In the genomic region with DNA sequence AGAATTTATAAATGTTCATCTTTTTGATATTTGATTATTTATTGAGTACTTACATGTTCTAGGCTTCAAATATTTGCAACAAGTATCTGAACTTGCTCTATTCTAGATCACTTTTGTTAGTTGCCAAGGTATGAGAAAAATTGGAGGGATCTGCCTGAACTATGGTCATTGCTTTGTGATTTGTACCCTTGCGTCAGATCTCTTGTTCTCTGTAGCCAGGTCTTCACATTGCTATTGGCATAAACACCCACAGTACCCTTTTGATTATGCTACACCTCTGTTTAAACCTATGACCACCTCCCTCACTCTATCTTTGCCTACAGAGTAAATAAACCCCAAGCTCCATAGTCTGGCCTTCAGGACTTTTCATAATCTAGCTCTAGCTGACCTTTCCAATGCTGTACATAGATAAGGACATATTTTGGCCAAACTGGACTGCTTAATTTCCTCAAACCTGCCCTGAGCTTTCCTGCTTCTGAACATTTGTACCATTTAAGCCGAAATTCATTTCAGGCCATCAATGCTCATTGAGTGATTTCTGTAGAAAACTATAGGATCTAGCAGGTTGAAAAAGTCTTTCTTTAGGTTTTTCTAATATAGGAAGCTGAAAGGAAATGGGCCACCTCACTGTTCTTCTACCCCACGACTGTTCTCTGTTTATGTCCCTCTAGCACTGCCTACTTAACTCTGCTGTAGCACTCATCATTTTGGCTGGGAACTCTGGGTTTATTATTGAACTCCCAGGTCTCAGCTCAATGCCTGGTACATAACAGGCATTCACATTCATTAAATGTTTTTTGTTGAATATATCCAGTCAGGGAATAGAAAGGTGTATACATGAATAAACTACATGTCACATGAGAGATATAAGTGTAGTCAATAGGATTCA, we compare ENCODE assay signal across 16 cellular contexts.
"Had no signal": no experiment of that assay in that cellular context is flagged by ENCODE, and none has a peak within 500 bp of the region (broad histone marks: within the 10 kb centered on the region; RNA-seq: fewer than 3 reads in every experiment).

No MANE protein-coding gene starts in this region.

- H3K9me3 ChIP-seq: suprapubic skin, tibial artery, upper lobe of left lung, vagina had no signal

- H3K4me3 Mint-ChIP-seq: endodermal cell; naive thymus-derived CD4-positive, alpha-beta T cell; nephron progenitor cell; stimulated activated effector memory CD8-positive, alpha-beta T cell treated with anti-CD3 and anti-CD28 coated beads, Interleukin-12 subunit alpha, Interleukin-12 subunit beta, amount 100 ng/mL, for 72 hours had no signal

- H3K27ac ChIP-seq: coronary artery, suprapubic skin, tibial artery, upper lobe of left lung, vagina had no signal

- H3K4me3 ChIP-seq: coronary artery, suprapubic skin, tibial artery, upper lobe of left lung, vagina had no signal

- H3K9me3 Mint-ChIP-seq: naive thymus-derived CD4-positive, alpha-beta T cell; nephron progenitor cell; stimulated activated effector memory CD8-positive, alpha-beta T cell treated with anti-CD3 and anti-CD28 coated beads, Interleukin-12 subunit alpha, Interleukin-12 subunit beta, amount 100 ng/mL, for 72 hours had no signal

- H3K27me3 ChIP-seq: suprapubic skin, tibial artery, upper lobe of left lung, vagina had no signal

- ATAC-seq: naive thymus-derived CD4-positive, alpha-beta T cell; stimulated activated effector memory CD8-positive, alpha-beta T cell treated with anti-CD3 and anti-CD28 coated beads, Interleukin-12 subunit alpha, Interleukin-12 subunit beta, amount 100 ng/mL, for 72 hours; stimulated activated naive CD8-positive, alpha-beta T cell treated with anti-CD3 and anti-CD28 coated beads, Interleukin-15, Interleukin-2, amounts not matched to agents 100 U/mL and 50 U/mL, for 24 hours had no signal

- DNase-seq: effector CD4-positive, alpha-beta T cell; endodermal cell; foreskin melanocyte; islet precursor cell; naive thymus-derived CD4-positive, alpha-beta T cell; nephron progenitor cell; posterior cingulate gyrus; stimulated activated CD4-positive, alpha-beta T cell treated with anti-CD3 and anti-CD28 coated beads, Interleukin-4, amount 100 ng/mL, for 1 hour; stimulated activated CD8-positive, alpha-beta memory T cell treated with anti-CD3 and anti-CD28 coated beads, Interleukin-4, amount 100 ng/mL, for 48 hours; stimulated activated naive CD8-positive, alpha-beta T cell treated with anti-CD3 and anti-CD28 coated beads, Interleukin-15, Interleukin-2, amounts not matched to agents 100 U/mL and 50 U/mL, for 24 hours; tibial artery; upper lobe of left lung had no signal

- H3K27me3 Mint-ChIP-seq: naive thymus-derived CD4-positive, alpha-beta T cell had no signal

- H3K27ac Mint-ChIP-seq: endodermal cell; naive thymus-derived CD4-positive, alpha-beta T cell; nephron progenitor cell; stimulated activated effector memory CD8-positive, alpha-beta T cell treated with anti-CD3 and anti-CD28 coated beads, Interleukin-12 subunit alpha, Interleukin-12 subunit beta, amount 100 ng/mL, for 72 hours had no signal

- H3K4me1 Mint-ChIP-seq: endodermal cell; naive thymus-derived CD4-positive, alpha-beta T cell; nephron progenitor cell; stimulated activated effector memory CD8-positive, alpha-beta T cell treated with anti-CD3 and anti-CD28 coated beads, Interleukin-12 subunit alpha, Interleukin-12 subunit beta, amount 100 ng/mL, for 72 hours had no signal

- H3K4me1 ChIP-seq: suprapubic skin, tibial artery, upper lobe of left lung, vagina had no signal
